In genomic region chr20:2692036-2692885, GRCh38 we compare ENCODE assay signal across 8 cellular contexts. TPM values are rescaled to one million over a fixed set of nuclear protein-coding genes. Genes with fewer than 3 reads are reported as not detected.
DNase-seq lines count a peak whose midpoint lies in the region; ATAC-seq, FAIRE-seq and TF ChIP-seq lines count a peak whose summit lies in the region.

Gene EBF4 (plus strand): TSS chr20:2692780. CDS start chr20:2693646, 866 bp downstream.

- H3K9ac ChIP-seq in ES-I3 (ENCODE audit: low read depth, low read length), result peak within 1 kb of the TSS; percentile 52

- H3K27ac Mint-ChIP-seq in neural crest cell (ENCODE audit: unreplicated experiment), result peak within 1 kb of the TSS; percentile 48

- H3K36me3 ChIP-seq in ES-I3 (ENCODE audit: insufficient read depth, low read length), result no peaks in the 10 kb centered on the region

- H3K4me1 Mint-ChIP-seq in neural crest cell, result peaks cover 32% of the 10 kb centered on the region

- TF ChIP-seq CTCF in NB4 (IDR thresholded peaks at IDR 0.05; ENCODE audit: low read depth, low read length) (no peak), neural crest cell (conservative IDR thresholded peaks at IDR 0.05) (no peak)

- peaks cover 5% of the 10 kb centered on the region for H3K36me3 Mint-ChIP-seq in neural crest cell (ENCODE audit: low read depth)

- H3K27me3 Mint-ChIP-seq in neural crest cell (ENCODE audit: low read depth), result peaks cover 81% of the 10 kb centered on the region

- peak; percentile 29 for TF ChIP-seq POLR2A in NB4 (IDR thresholded peaks at IDR 0.05; ENCODE audit: extremely low read depth, insufficient read length)

- ATAC-seq in HG03354 (IDR thresholded peaks at IDR 0.05; ENCODE audit: poor library complexity, severe bottlenecking, unreplicated experiment) (no peak), HG03175 (IDR thresholded peaks at IDR 0.05; ENCODE audit: unreplicated experiment) (no peak)

- no peaks in the 10 kb centered on the region; the same call in 1 of the 2 replicates for H3K9me3 ChIP-seq in ES-I3 (ENCODE audit: control insufficient read depth, insufficient read depth, low read length)

- DNase-seq in NB4 (ENCODE audit: low read depth) (peak; percentile 68), frontal cortex (ENCODE audit: low spot score in 2 of 2) (peak; percentile 97), neural crest cell (ENCODE audit: low read depth, low spot score) (peak; percentile 22)
- peak; percentile 22 for DNase-seq in activated naive CD4-positive, alpha-beta T cell treated with Interleukin-2 at 50 U/mL for 16 hours
- no peak for DNase-seq in effector CD8-positive, alpha-beta T cell (lab: John Stamatoyannopoulos, UW)

- H3K4me1 ChIP-seq in ES-I3 (ENCODE audit: insufficient read depth, low read length), result peaks cover 13% of the 10 kb centered on the region

- H3K9me3 Mint-ChIP-seq in neural crest cell, result no peaks in the 10 kb centered on the region

- no peak for FAIRE-seq in frontal cortex (lab: Jason Lieb, UNC)

- H3K4me3 Mint-ChIP-seq in neural crest cell, result peak within 1 kb of the TSS; percentile 89

- no peak within 1 kb of the TSS for H3K4me3 ChIP-seq in NB4 (ENCODE audit: low read depth, low read length)

RNA-seq across cellular contexts. Expression of gene EBF4, which starts in this region (rescaled TPM):
- total RNA-seq in frontal cortex (11.8 TPM), neural crest cell (23.2 and 24.6 TPM in 2 replicates)
